19 cellular contexts compared by ENCODE assay signal in genomic region chr2:190489475-190489874, GRCh38. TPM values are rescaled to one million over a fixed set of nuclear protein-coding genes. Genes with fewer than 3 reads are reported as not detected.
A peak's percentile ranks its signal among the peaks of the same experiment; 100 is the strongest.
DNase-seq lines count a peak whose midpoint lies in the region; ATAC-seq and TF ChIP-seq lines count a peak whose summit lies in the region.
"Had no signal": no experiment of that assay in that cellular context is flagged by ENCODE, and none has a peak within 500 bp of the region (broad histone marks: within the 10 kb centered on the region; RNA-seq: fewer than 3 reads in every experiment).

No MANE protein-coding gene starts in this region.

- H4K20me1 ChIP-seq in GM23338 (replicated peaks; ENCODE audit: insufficient read depth) (no peaks in the 10 kb centered on the region; the same call in 1 of the 2 replicates), neural cell (ENCODE audit: insufficient read depth) (no peaks in the 10 kb centered on the region)
- H4K20me1 ChIP-seq: BLaER1 had no signal

- H3K9me2 ChIP-seq in GM23338 (ENCODE audit: insufficient read depth): no peaks in the 10 kb centered on the region
- H3K9me2 ChIP-seq in neural cell (ENCODE audit: insufficient read depth, low read length): no peaks in the 10 kb centered on the region

- H3K9me3 Mint-ChIP-seq in activated T-cell treated with anti-CD3 and anti-CD28 coated beads, Interleukin-2, amount 50 U/mL, for 24 hours: peaks cover 7% of the 10 kb centered on the region
- H3K9me3 Mint-ChIP-seq in GM23338: peaks cover 2% of the 10 kb centered on the region; the same call in 2 of the 3 replicates
- peaks cover 8% of the 10 kb centered on the region for H3K9me3 Mint-ChIP-seq in activated T-helper 17 cell treated with anti-CD3 and anti-CD28 coated beads, Interleukin-2, amount 50 U/mL, for 72 hours

- H3K27me3 ChIP-seq in GM23338 (ENCODE audit: insufficient read depth) (no peaks in the 10 kb centered on the region), neural cell (ENCODE audit: insufficient read depth, low read depth, low read length) (no peaks in the 10 kb centered on the region)
- H3K27me3 ChIP-seq: BLaER1 had no signal

- TF ChIP-seq RAD21 in neural cell (conservative IDR thresholded peaks at IDR 0.05): no peak

- H3K27ac ChIP-seq in GM23338 (ENCODE audit: low read depth) (no peak overlapping the region), neural cell (ENCODE audit: low read length) (peak overlapping the region; percentile 4)
- H3K27ac ChIP-seq: BLaER1, PC-9, RWPE1 had no signal

- H3K9me3 ChIP-seq in neural cell (ENCODE audit: low read length): no peaks in the 10 kb centered on the region

- H3K27me3 Mint-ChIP-seq in activated T-cell treated with anti-CD3 and anti-CD28 coated beads, Interleukin-2, amount 50 U/mL, for 24 hours: no peaks in the 10 kb centered on the region
- H3K27me3 Mint-ChIP-seq in GM23338 (ENCODE audit: insufficient read depth, low read depth, poor library complexity): peaks cover 7% of the 10 kb centered on the region
- H3K27me3 Mint-ChIP-seq in activated T-helper 17 cell treated with anti-CD3 and anti-CD28 coated beads, Interleukin-2, amount 50 U/mL, for 72 hours: no peaks in the 10 kb centered on the region
- H3K27me3 Mint-ChIP-seq: CD8-positive, alpha-beta memory T cell had no signal

- no peak for TF ChIP-seq EP300 in neural cell (conservative IDR thresholded peaks at IDR 0.05; ENCODE audit: poor library complexity, severe bottlenecking)

- H3K36me3 ChIP-seq in GM23338 (ENCODE audit: insufficient read depth) (no peaks in the 10 kb centered on the region), neural cell (ENCODE audit: insufficient read depth, low read length) (peaks cover 5% of the 10 kb centered on the region)

- H3K27ac Mint-ChIP-seq in activated T-cell treated with anti-CD3 and anti-CD28 coated beads, Interleukin-2, amount 50 U/mL, for 24 hours: peak overlapping the region; percentile 17
- no peak overlapping the region for H3K27ac Mint-ChIP-seq in GM23338
- H3K27ac Mint-ChIP-seq in activated T-helper 17 cell treated with anti-CD3 and anti-CD28 coated beads, Interleukin-2, amount 50 U/mL, for 72 hours: peak overlapping the region; percentile 46
- H3K27ac Mint-ChIP-seq: HFFc6 had no signal

- H3K4me2 ChIP-seq in GM23338: peak overlapping the region; percentile 5
- H3K4me2 ChIP-seq in neural cell (ENCODE audit: low read length): no peak overlapping the region
- H3K4me2 ChIP-seq: BLaER1, PC-9 had no signal

- H3K79me2 ChIP-seq in GM23338 (replicated peaks; ENCODE audit: insufficient read depth) (no peaks in the 10 kb centered on the region), neural cell (replicated peaks; ENCODE audit: insufficient read depth, low read length) (no peaks in the 10 kb centered on the region)

- no peak for DNase-seq in activated T-cell treated with anti-CD3 and anti-CD28 coated beads, Interleukin-2, amount 50 U/mL, for 24 hours
- no peak for DNase-seq in activated T-cell treated with anti-CD3 and anti-CD28 coated beads, Interleukin-2, amount 50 U/mL, for 1 hour
- DNase-seq in GM23338 (ENCODE audit: low spot score) (no peak), UCSD-AML1 (lab: John Stamatoyannopoulos, UW; ENCODE audit: unreplicated experiment) (no peak)
- DNase-seq: CD8-positive, alpha-beta memory T cell; DMS53; H7; HFFc6; KG1; MV-4-11; NCI-H1694 treated with DMSO at 0.1 percent for 48 hours; NCI-H2227 treated with DMSO at 0.1 percent for 48 hours; PC-9; SIG-M5 had no signal

- H3K36me3 Mint-ChIP-seq in activated T-cell treated with anti-CD3 and anti-CD28 coated beads, Interleukin-2, amount 50 U/mL, for 24 hours (ENCODE audit: low read depth): peaks cover 87% of the 10 kb centered on the region
- H3K36me3 Mint-ChIP-seq in GM23338 (ENCODE audit: low read depth): peaks cover 15% of the 10 kb centered on the region; the same call in 2 of the 3 replicates
- peaks cover 75% of the 10 kb centered on the region for H3K36me3 Mint-ChIP-seq in activated T-helper 17 cell treated with anti-CD3 and anti-CD28 coated beads, Interleukin-2, amount 50 U/mL, for 72 hours (ENCODE audit: low read depth)

- peaks cover 49% of the 10 kb centered on the region for H3K4me1 Mint-ChIP-seq in activated T-cell treated with anti-CD3 and anti-CD28 coated beads, Interleukin-2, amount 50 U/mL, for 24 hours (ENCODE audit: low read depth)
- H3K4me1 Mint-ChIP-seq in GM23338: peaks cover 16% of the 10 kb centered on the region
- H3K4me1 Mint-ChIP-seq in activated T-helper 17 cell treated with anti-CD3 and anti-CD28 coated beads, Interleukin-2, amount 50 U/mL, for 72 hours: peaks cover 15% of the 10 kb centered on the region

- no peaks in the 10 kb centered on the region for H3F3A ChIP-seq in GM23338 (replicated peaks; ENCODE audit: low read depth)
- no peaks in the 10 kb centered on the region for H3F3A ChIP-seq in neural cell (ENCODE audit: insufficient read depth, low read length, poor library complexity, severe bottlenecking)

- peaks cover 11% of the 10 kb centered on the region for H3K4me1 ChIP-seq in GM23338 (ENCODE audit: insufficient read depth)

- no peak for TF ChIP-seq CTCF in GM23338 (conservative IDR thresholded peaks at IDR 0.05; ENCODE audit: low read depth in 2 of 2)
- TF ChIP-seq CTCF in neural cell (IDR thresholded peaks at IDR 0.05; ENCODE audit: poor library complexity, severe bottlenecking): no peak

- H3K4me3 ChIP-seq in GM23338 (no peak overlapping the region), neural cell (ENCODE audit: low read length) (no peak overlapping the region)
- H3K4me3 ChIP-seq: BLaER1, PC-9 had no signal

- ATAC-seq in GM23338 (peak; percentile 34; the same call in 1 of the 3 replicates), GM18867 (IDR thresholded peaks at IDR 0.05; ENCODE audit: unreplicated experiment) (no peak)
- ATAC-seq in activated T-helper 17 cell treated with anti-CD3 and anti-CD28 coated beads, Interleukin-2, amount 50 U/mL, for 72 hours (replicated peaks): no peak

- H2AFZ ChIP-seq in GM23338 (no peak overlapping the region), neural cell (ENCODE audit: low read depth, low read length) (no peak overlapping the region)
- H2AFZ ChIP-seq: PC-9 had no signal

- no peak overlapping the region for H3K9ac ChIP-seq in neural cell (ENCODE audit: low read length)
- H3K9ac ChIP-seq: BLaER1 had no signal

- no peak overlapping the region for H3K4me3 Mint-ChIP-seq in activated T-cell treated with anti-CD3 and anti-CD28 coated beads, Interleukin-2, amount 50 U/mL, for 24 hours
- no peak overlapping the region for H3K4me3 Mint-ChIP-seq in GM23338
- no peak overlapping the region for H3K4me3 Mint-ChIP-seq in activated T-helper 17 cell treated with anti-CD3 and anti-CD28 coated beads, Interleukin-2, amount 50 U/mL, for 72 hours
- H3K4me3 Mint-ChIP-seq: HFFc6 had no signal

TF ChIP-seq in GM23338, 12 proteins besides CTCF, POLR2A, EP300 and RAD21:
- TF ChIP-seq STAT1 (IDR thresholded peaks at IDR 0.05; ENCODE audit: unreplicated experiment) (no peak), NANOG (IDR thresholded peaks at IDR 0.05; ENCODE audit: borderline replicate concordance) (peak; percentile 64; the same call in 1 of the 2 replicates)

TF ChIP-seq in neural cell, 6 proteins besides CTCF, POLR2A, EP300 and RAD21:
- TF ChIP-seq MXI1 (conservative IDR thresholded peaks at IDR 0.05; ENCODE audit: poor library complexity, severe bottlenecking) (no peak), TAF1 (IDR thresholded peaks at IDR 0.05; ENCODE audit: low read depth) (no peak), SMC3 (conservative IDR thresholded peaks at IDR 0.05; ENCODE audit: poor library complexity) (no peak), EZH2 (IDR thresholded peaks at IDR 0.05; ENCODE audit: borderline replicate concordance, insufficient read depth, low read length, poor library complexity, severe bottlenecking) (no peak)

RNA-seq across cellular contexts. Expression of gene NEMP2, which starts 45.0 kb away (rescaled TPM):
- 4.0 and 7.0 TPM in 2 replicates for total RNA-seq in GM23338 (2014; rRNA removed; shearing (Covaris generic))
- polyA plus RNA-seq in GM23338 (2016; fragmentation: Nextera tagmentation; extraction: Ambion mirVana) (0.99 and 1.2 TPM in 2 replicates), neural cell (1.1 and 2.2 TPM in 2 replicates)
- total RNA-seq in activated T-helper 17 cell treated with anti-CD3 and anti-CD28 coated beads, Interleukin-2, amount 50 U/mL, for 72 hours: 10 to 100 TPM; 10.6 to 16.5 TPM
- 1.7 and 2.0 TPM in 2 replicates for polyA minus RNA-seq in neural cell
